In genomic region chr3:175404667-175405066, GRCh38 we compare ENCODE assay signal across 12 cellular contexts.
"Had no signal": no experiment of that assay in that cellular context is flagged by ENCODE, and none has a peak within 500 bp of the region (broad histone marks: within the 10 kb centered on the region; RNA-seq: fewer than 3 reads in every experiment).

No MANE protein-coding gene starts in this region.

- ATAC-seq: effector memory CD8-positive, alpha-beta T cell; left colon; mucosa of descending colon; naive thymus-derived CD8-positive, alpha-beta T cell had no signal

- H3K27ac ChIP-seq: heart left ventricle, right atrium auricular region had no signal

- H3K4me3 ChIP-seq: heart left ventricle, mucosa of descending colon, right atrium auricular region had no signal

- DNase-seq: effector memory CD8-positive, alpha-beta T cell; erythroblast; heart left ventricle; hippocampal formation; left colon; mucosa of descending colon; naive thymus-derived CD8-positive, alpha-beta T cell; small intestine; stimulated activated CD4-positive, alpha-beta T cell treated with anti-CD3 and anti-CD28 coated beads, Interleukin-2, amount 100 ng/mL, for 48 hours; stimulated activated naive CD4-positive, alpha-beta T cell treated with Interleukin-2 at 50 U/mL for 16 hours; trophoblast cell had no signal

- H3K4me1 ChIP-seq: right atrium auricular region had no signal

- H3K27me3 ChIP-seq: heart left ventricle, right atrium auricular region had no signal

- H3K9me3 ChIP-seq: heart left ventricle, mucosa of descending colon, right atrium auricular region had no signal

- H3K36me3 ChIP-seq: heart left ventricle, right atrium auricular region had no signal
